8 cellular contexts compared by ENCODE assay signal in genomic region chr5:141567513-141568117, GRCh38. TPM values are rescaled to one million over a fixed set of nuclear protein-coding genes. Genes with fewer than 3 reads are reported as not detected.
DNase-seq lines count a peak whose midpoint lies in the region; ATAC-seq, FAIRE-seq and TF ChIP-seq lines count a peak whose summit lies in the region.

No MANE protein-coding gene starts in this region.

- no peaks in the 10 kb centered on the region for H3K36me3 ChIP-seq in breast epithelium

- H3K27me3 ChIP-seq in breast epithelium = no peaks in the 10 kb centered on the region

- no peak overlapping the region for H3K27ac ChIP-seq in breast epithelium

- no peaks in the 10 kb centered on the region for H3K9me3 Mint-ChIP-seq in stimulated activated memory B cell treated with anti-CD40 and anti-IgM and Interleukin-4, amounts not matched to agents 10 μg/mL and 1 μg/mL and 100 μg/mL, for 72 hours

- no peak overlapping the region for H3K27ac Mint-ChIP-seq in stimulated activated memory B cell treated with anti-CD40 and anti-IgM and Interleukin-4, amounts not matched to agents 10 μg/mL and 1 μg/mL and 100 μg/mL, for 72 hours

- FAIRE-seq in HTR-8/SVneo (lab: Jason Lieb, UNC) = no peak

- intact Hi-C loops in breast epithelium (cut with DNase I; ENCODE audit: low total_unique reads) = no loop called here

- peaks cover 69% of the 10 kb centered on the region for H3K36me3 Mint-ChIP-seq in stimulated activated memory B cell treated with anti-CD40 and anti-IgM and Interleukin-4, amounts not matched to agents 10 μg/mL and 1 μg/mL and 100 μg/mL, for 72 hours

- in situ Hi-C loops in KBM-7 (cut with MboI; ENCODE audit: low pct_unique_long_range_greater_than_20kb, low sequenced_read_pairs) = loop anchor here (25.0 kb wide), 2 partner anchors 205 to 355 kb away; partner anchors contain the start of genes PCDHB12, PCDHB13, PCDHB14 and PCDHGA4

- peak; percentile 68 to 79 (median 77) for TF ChIP-seq CTCF in breast epithelium (IDR thresholded peaks at IDR 0.05)

- peak; percentile 22 for DNase-seq in DMS114 treated with DMSO at 0.1 percent for 48 hours (lab: John Stamatoyannopoulos, UW; ENCODE audit: unreplicated experiment)
- peak; percentile 38 for DNase-seq in KBM-7
- no peak for DNase-seq in breast epithelium (ENCODE audit: low spot score in 2 of 2)
- DNase-seq in myocyte (ENCODE audit: low read depth) = peak; percentile 24
- DNase-seq in HTR-8/SVneo (ENCODE audit: insufficient read length, low spot score) = no peak
- no peak for DNase-seq in SHP77 (lab: John Stamatoyannopoulos, UW)

- H3K4me1 Mint-ChIP-seq in stimulated activated memory B cell treated with anti-CD40 and anti-IgM and Interleukin-4, amounts not matched to agents 10 μg/mL and 1 μg/mL and 100 μg/mL, for 72 hours = peaks cover 19% of the 10 kb centered on the region

- no peak overlapping the region for H3K4me3 ChIP-seq in breast epithelium

- H3K4me1 ChIP-seq in breast epithelium = no peaks in the 10 kb centered on the region

- no peaks in the 10 kb centered on the region for H3K9me3 ChIP-seq in breast epithelium

- ATAC-seq in stimulated activated memory B cell treated with anti-CD40 and anti-IgM and Interleukin-4, amounts not matched to agents 10 μg/mL and 1 μg/mL and 100 μg/mL, for 72 hours = no peak
- no peak for ATAC-seq in HG02763 (IDR thresholded peaks at IDR 0.05; ENCODE audit: unreplicated experiment)

- H3K27me3 Mint-ChIP-seq in stimulated activated memory B cell treated with anti-CD40 and anti-IgM and Interleukin-4, amounts not matched to agents 10 μg/mL and 1 μg/mL and 100 μg/mL, for 72 hours = no peaks in the 10 kb centered on the region

- no peak overlapping the region for H3K4me3 Mint-ChIP-seq in stimulated activated memory B cell treated with anti-CD40 and anti-IgM and Interleukin-4, amounts not matched to agents 10 μg/mL and 1 μg/mL and 100 μg/mL, for 72 hours

- TF ChIP-seq POLR2A in breast epithelium (IDR thresholded peaks at IDR 0.05) = no peak

RNA-seq across cellular contexts. Expression of gene DIAPH1, which starts 51.2 kb away (rescaled TPM):
- total RNA-seq in breast epithelium = 10 to 100 TPM; 58.8 to 64.8 (median 63.6) TPM
- total RNA-seq in myocyte = 13.2 and 25.4 TPM in 2 replicates
- 28.5 TPM for polyA plus RNA-seq in myocyte (2012)

Comparison
In these comparisons a context has a peak if more than half of its experiments do, and no peak if none do; other contexts are left out.
1. DNase-seq: peak in DMS114 treated with DMSO at 0.1 percent for 48 hours (single experiment), KBM-7 (single experiment) and myocyte (single experiment); none in breast epithelium (0 of 2), HTR-8/SVneo (single experiment) and SHP77 (0 of 2).